ENCODE assay signal across 1 cellular context in genomic region chr3:139388961-139389551, GRCh38.
TF ChIP-seq lines count a peak whose summit lies in the region.

No MANE protein-coding gene starts in this region.

TF ChIP-seq in IMR-90, 13 proteins besides CTCF, POLR2A, EP300 and RAD21 (continued from another document):
- no peak for TF ChIP-seq RFX5 (IDR thresholded peaks at IDR 0.05; ENCODE audit: low read depth, low read length)
- no peak for TF ChIP-seq CEBPB (IDR thresholded peaks at IDR 0.05; ENCODE audit: low read depth, low read length)
- TF ChIP-seq MXI1 (IDR thresholded peaks at IDR 0.05; ENCODE audit: borderline replicate concordance, low read depth, low read length): no peak
- TF ChIP-seq MAZ (IDR thresholded peaks at IDR 0.05; ENCODE audit: borderline replicate concordance, low read depth, low read length): no peak
- TF ChIP-seq, protein P1, sequence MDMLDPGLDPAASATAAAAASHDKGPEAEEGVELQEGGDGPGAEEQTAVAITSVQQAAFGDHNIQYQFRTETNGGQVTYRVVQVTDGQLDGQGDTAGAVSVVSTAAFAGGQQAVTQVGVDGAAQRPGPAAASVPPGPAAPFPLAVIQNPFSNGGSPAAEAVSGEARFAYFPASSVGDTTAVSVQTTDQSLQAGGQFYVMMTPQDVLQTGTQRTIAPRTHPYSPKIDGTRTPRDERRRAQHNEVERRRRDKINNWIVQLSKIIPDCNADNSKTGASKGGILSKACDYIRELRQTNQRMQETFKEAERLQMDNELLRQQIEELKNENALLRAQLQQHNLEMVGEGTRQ (IDR thresholded peaks at IDR 0.05; ENCODE audit: low read depth, low read length): no peak
- TF ChIP-seq SMC3 (IDR thresholded peaks at IDR 0.05; ENCODE audit: low read depth, low read length): no peak
- no peak for TF ChIP-seq MAFK (IDR thresholded peaks at IDR 0.05; ENCODE audit: low read depth, low read length)
- TF ChIP-seq BHLHE40 (IDR thresholded peaks at IDR 0.05; ENCODE audit: low read depth, low read length): no peak
- TF ChIP-seq RCOR1 (IDR thresholded peaks at IDR 0.05; ENCODE audit: insufficient replicate concordance, low read length): no peak
- TF ChIP-seq FOS (IDR thresholded peaks at IDR 0.05; ENCODE audit: low read depth, low read length): no peak
